1 cellular context compared by ENCODE assay signal in the genomic region with DNA sequence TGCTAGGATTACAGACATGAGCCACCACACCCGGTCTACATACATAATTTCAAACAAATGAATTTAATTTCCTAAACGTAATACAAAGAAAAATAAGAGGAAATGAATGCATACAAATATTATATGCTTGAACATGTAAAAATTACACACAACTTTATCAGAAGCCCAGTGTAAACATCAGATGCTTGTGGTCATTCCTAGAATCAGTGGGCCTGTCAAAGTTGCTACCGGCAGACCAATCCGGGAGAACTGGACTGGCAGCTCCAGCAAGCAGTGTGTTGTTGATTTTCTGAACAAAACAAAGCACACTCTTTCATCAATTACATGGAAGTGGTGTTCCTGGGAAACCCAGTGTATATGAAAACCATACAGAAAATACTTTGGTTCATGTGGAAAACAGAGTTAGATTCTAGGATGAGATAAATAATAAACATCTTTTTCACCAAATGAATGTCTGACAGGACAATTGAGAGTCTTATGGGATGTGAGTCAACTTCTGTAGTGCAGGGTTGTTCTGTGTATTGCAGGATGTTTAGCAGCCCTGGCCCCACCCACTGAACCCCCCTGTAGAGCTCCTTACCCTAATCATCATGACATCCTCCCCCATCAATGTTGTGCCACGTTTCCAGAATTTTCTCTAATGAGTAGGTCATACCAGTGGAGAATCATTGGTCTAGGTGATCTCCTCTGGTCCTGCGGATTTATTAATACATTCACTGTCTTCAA.
TF ChIP-seq lines count a peak whose summit lies in the region.

No MANE protein-coding gene starts in this region.

TF ChIP-seq in K562, 482 proteins besides CTCF, POLR2A, EP300 and RAD21 (continued from another document and continues in another):
- TF ChIP-seq, protein P1, sequence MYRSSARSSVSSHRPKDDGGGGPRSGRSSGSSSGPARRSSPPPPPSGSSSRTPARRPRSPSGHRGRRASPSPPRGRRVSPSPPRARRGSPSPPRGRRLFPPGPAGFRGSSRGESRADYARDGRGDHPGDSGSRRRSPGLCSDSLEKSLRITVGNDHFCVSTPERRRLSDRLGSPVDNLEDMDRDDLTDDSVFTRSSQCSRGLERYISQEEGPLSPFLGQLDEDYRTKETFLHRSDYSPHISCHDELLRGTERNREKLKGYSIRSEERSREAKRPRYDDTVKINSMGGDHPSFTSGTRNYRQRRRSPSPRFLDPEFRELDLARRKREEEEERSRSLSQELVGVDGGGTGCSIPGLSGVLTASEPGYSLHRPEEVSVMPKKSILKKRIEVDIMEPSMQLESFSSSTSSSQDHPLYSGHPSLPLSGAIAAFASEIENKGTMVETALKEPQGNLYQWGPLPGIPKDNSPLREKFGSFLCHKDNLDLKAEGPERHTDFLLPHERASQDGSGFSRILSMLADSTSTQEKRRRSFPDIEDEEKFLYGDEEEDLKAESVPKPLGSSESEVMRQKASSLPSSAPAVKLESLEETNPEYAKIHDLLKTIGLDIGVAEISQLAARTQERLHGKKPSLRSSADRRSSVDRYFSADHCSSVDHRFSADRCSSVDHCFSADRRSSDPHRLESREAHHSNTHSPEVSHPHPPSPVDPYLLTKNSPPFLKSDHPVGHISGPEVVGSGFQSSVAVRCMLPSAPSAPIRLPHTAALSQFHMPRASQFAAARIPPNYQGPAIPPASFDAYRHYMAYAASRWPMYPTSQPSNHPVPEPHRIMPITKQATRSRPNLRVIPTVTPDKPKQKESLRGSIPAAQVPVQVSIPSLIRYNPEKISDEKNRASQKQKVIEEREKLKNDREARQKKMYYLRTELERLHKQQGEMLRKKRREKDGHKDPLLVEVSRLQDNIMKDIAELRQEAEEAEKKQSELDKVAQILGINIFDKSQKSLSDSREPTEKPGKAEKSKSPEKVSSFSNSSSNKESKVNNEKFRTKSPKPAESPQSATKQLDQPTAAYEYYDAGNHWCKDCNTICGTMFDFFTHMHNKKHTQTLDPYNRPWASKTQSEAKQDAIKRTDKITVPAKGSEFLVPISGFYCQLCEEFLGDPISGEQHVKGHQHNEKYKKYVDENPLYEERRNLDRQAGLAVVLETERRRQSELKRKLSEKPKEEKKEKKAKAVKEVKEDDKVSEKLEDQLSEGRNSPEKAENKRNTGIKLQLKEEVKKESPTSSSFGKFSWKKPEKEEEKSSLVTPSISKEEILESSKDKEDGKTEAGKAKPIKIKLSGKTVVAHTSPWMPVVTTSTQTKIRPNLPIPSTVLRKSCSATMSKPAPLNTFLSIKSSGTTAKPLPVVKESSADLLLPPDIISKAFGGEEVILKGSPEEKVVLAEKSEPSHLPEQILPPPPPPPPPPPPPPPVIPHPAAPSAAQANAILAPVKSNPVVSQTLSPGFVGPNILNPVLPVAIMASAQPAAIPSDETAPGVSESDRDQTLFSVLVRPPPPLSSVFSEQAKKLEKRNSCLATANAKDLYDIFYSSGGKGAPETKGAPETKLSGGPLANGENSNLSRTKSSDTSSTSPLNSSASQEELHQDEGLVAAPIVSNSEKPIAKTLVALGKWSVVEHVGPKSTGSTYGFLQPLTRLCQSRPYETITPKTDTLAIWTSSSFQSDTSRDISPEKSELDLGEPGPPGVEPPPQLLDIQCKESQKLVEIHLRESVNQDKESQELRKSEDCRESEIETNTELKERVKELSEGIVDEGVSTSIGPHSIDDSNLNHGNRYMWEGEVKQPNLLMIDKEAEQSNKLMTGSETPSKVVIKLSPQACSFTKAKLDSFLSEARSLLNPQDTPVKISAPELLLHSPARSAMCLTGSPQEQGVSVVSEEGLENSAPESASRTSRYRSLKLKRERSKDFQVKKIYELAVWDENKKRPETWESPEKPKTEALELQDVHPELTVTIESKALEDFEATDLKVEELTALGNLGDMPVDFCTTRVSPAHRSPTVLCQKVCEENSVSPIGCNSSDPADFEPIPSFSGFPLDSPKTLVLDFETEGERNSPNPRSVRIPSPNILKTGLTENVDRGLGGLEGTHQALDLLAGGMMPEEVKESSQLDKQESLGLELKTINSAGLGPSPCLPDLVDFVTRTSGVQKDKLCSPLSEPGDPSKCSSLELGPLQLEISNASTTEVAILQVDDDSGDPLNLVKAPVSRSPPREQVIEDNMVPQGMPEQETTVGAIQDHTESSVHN (IDR thresholded peaks at IDR 0.05; ENCODE audit: borderline replicate concordance in 1 of 2, low read depth in 1 of 2), result no peak
- TF ChIP-seq TAF7 (tag; IDR thresholded peaks at IDR 0.05) (no peak), ZBTB43 (CRISPR knock-in tag; IDR thresholded peaks at IDR 0.05) (no peak), ZNF507 (tag; conservative IDR thresholded peaks at IDR 0.05) (no peak), HDAC2 (IDR thresholded peaks at IDR 0.05) (no peak), NR2F6 (CRISPR knock-in tag; IDR thresholded peaks at IDR 0.05) (no peak), HMGN3 (IDR thresholded peaks at IDR 0.05; ENCODE audit: borderline replicate concordance, extremely low read depth, insufficient read length, low read depth, low read length) (no peak), MXD1 (CRISPR knock-in tag; IDR thresholded peaks at IDR 0.05; ENCODE audit: borderline replicate concordance, poor library complexity, severe bottlenecking) (no peak), RCOR1 (IDR thresholded peaks at IDR 0.05; ENCODE audit: borderline replicate concordance in 1 of 2, low read depth in 2 of 2, low read length in 2 of 2) (0 out of 4 replicates have a peak, but pooled peaks of 1 of the 2 experiments have one; percentile 11), ZBTB17 (CRISPR knock-in tag; IDR thresholded peaks at IDR 0.05) (no peak), MXI1 (IDR thresholded peaks at IDR 0.05; ENCODE audit: low read depth, low read length) (no peak), ZSCAN29 (IDR thresholded peaks at IDR 0.05) (no peak), FOXK2 (conservative IDR thresholded peaks at IDR 0.05 in 1 of 2, IDR thresholded peaks at IDR 0.05 in 1 of 2; ENCODE audit: low read depth in 2 of 2) (peak in 1 of 2 experiments; percentile 51; a peak in 1 of 4 replicates), ZNF239 (CRISPR knock-in tag; IDR thresholded peaks at IDR 0.05) (no peak), ADNP (tag; IDR thresholded peaks at IDR 0.05) (no peak), EZH2 (IDR thresholded peaks at IDR 0.05; ENCODE audit: borderline replicate concordance, low read depth, low read length) (no peak), SUPT5H (IDR thresholded peaks at IDR 0.05) (no peak), PTBP1 (IDR thresholded peaks at IDR 0.05; ENCODE audit: low read depth, low read length) (no peak), TBP (optimal IDR thresholded peaks at IDR 0.05; ENCODE audit: low read depth, low read length) (no peak), YY1 (IDR thresholded peaks at IDR 0.05; ENCODE audit: borderline replicate concordance in 1 of 3, control insufficient read depth in 1 of 3, extremely low read depth in 1 of 3, insufficient read depth in 3 of 3, insufficient read length in 1 of 3, insufficient replicate concordance in 2 of 3, low read depth in 1 of 3, low read length in 2 of 3) (no peak)
- TF ChIP-seq, protein P2, sequence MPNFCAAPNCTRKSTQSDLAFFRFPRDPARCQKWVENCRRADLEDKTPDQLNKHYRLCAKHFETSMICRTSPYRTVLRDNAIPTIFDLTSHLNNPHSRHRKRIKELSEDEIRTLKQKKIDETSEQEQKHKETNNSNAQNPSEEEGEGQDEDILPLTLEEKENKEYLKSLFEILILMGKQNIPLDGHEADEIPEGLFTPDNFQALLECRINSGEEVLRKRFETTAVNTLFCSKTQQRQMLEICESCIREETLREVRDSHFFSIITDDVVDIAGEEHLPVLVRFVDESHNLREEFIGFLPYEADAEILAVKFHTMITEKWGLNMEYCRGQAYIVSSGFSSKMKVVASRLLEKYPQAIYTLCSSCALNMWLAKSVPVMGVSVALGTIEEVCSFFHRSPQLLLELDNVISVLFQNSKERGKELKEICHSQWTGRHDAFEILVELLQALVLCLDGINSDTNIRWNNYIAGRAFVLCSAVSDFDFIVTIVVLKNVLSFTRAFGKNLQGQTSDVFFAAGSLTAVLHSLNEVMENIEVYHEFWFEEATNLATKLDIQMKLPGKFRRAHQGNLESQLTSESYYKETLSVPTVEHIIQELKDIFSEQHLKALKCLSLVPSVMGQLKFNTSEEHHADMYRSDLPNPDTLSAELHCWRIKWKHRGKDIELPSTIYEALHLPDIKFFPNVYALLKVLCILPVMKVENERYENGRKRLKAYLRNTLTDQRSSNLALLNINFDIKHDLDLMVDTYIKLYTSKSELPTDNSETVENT (CRISPR knock-in tag; IDR thresholded peaks at IDR 0.05), result no peak
- TF ChIP-seq, protein P3, sequence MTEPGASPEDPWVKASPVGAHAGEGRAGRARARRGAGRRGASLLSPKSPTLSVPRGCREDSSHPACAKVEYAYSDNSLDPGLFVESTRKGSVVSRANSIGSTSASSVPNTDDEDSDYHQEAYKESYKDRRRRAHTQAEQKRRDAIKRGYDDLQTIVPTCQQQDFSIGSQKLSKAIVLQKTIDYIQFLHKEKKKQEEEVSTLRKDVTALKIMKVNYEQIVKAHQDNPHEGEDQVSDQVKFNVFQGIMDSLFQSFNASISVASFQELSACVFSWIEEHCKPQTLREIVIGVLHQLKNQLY (CRISPR knock-in tag; conservative IDR thresholded peaks at IDR 0.05), result no peak
- TF ChIP-seq, protein P4, sequence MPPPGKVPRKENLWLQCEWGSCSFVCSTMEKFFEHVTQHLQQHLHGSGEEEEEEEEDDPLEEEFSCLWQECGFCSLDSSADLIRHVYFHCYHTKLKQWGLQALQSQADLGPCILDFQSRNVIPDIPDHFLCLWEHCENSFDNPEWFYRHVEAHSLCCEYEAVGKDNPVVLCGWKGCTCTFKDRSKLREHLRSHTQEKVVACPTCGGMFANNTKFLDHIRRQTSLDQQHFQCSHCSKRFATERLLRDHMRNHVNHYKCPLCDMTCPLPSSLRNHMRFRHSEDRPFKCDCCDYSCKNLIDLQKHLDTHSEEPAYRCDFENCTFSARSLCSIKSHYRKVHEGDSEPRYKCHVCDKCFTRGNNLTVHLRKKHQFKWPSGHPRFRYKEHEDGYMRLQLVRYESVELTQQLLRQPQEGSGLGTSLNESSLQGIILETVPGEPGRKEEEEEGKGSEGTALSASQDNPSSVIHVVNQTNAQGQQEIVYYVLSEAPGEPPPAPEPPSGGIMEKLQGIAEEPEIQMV (tag; conservative IDR thresholded peaks at IDR 0.05; ENCODE audit: low read depth), result no peak
